In genomic region chr2:68379184-68379708, GRCh38 we compare ENCODE assay signal across 12 cellular contexts. TPM values are rescaled to one million over a fixed set of nuclear protein-coding genes. Genes with fewer than 3 reads are reported as not detected.
DNase-seq lines count a peak whose midpoint lies in the region; ATAC-seq and TF ChIP-seq lines count a peak whose summit lies in the region.
"Had no signal": no experiment of that assay in that cellular context is flagged by ENCODE, and none has a peak within 500 bp of the region (broad histone marks: within the 10 kb centered on the region; RNA-seq: fewer than 3 reads in every experiment).

No MANE protein-coding gene starts in this region.

- H3K36me3 Mint-ChIP-seq in IgD-negative memory B cell (peaks cover 12% of the 10 kb centered on the region), memory B cell (peaks cover 43% of the 10 kb centered on the region), Caco-2 (ENCODE audit: insufficient read depth, unreplicated experiment) (no peaks in the 10 kb centered on the region)

- H2BK5ac ChIP-seq in trophoblast cell (ENCODE audit: low read depth, low read length, poor library complexity), result no peak overlapping the region

- H4K8ac ChIP-seq in trophoblast cell (ENCODE audit: low read depth, low read length), result no peak overlapping the region

- TF ChIP-seq CTCF in Caco-2 (IDR thresholded peaks at IDR 0.05; ENCODE audit: insufficient read depth in 1 of 2, low read depth in 1 of 2, low read length in 1 of 2, severe bottlenecking in 1 of 2, unreplicated experiment in 1 of 2), result no peak

- no peak overlapping the region for H2BK120ac ChIP-seq in trophoblast cell (ENCODE audit: insufficient read depth, low read length, poor library complexity)

- H3K4me2 ChIP-seq in trophoblast cell (ENCODE audit: low read length), result no peak overlapping the region

- no peak overlapping the region for H3K4ac ChIP-seq in trophoblast cell (ENCODE audit: low read depth, low read length)

- peaks cover 2% of the 10 kb centered on the region for H3K27me3 Mint-ChIP-seq in IgD-negative memory B cell
- no peaks in the 10 kb centered on the region for H3K27me3 Mint-ChIP-seq in memory B cell
- peaks cover 27% of the 10 kb centered on the region for H3K27me3 Mint-ChIP-seq in Caco-2 (ENCODE audit: insufficient read depth, unreplicated experiment)

- H3K9me3 Mint-ChIP-seq in IgD-negative memory B cell (no peaks in the 10 kb centered on the region), memory B cell (no peaks in the 10 kb centered on the region), Caco-2 (ENCODE audit: unreplicated experiment) (no peaks in the 10 kb centered on the region)

- H3K18ac ChIP-seq in trophoblast cell (ENCODE audit: low read length), result no peak overlapping the region

- H3K79me2 ChIP-seq in trophoblast cell (ENCODE audit: control insufficient read depth, insufficient read depth, low read length, poor library complexity), result no peaks in the 10 kb centered on the region

- no peak overlapping the region for H3K9ac ChIP-seq in trophoblast cell (ENCODE audit: low read length)

- CTCF ChIA-PET in Caco-2 (lab: Charles Lee), result no interaction called here

- H3K36me3 ChIP-seq in trophoblast cell (ENCODE audit: control insufficient read depth in 1 of 2, insufficient read depth in 2 of 2, low read length in 2 of 2) (no peaks in the 10 kb centered on the region), Caco-2 (ENCODE audit: control insufficient read depth, insufficient read depth, low read length) (no peaks in the 10 kb centered on the region)
- H3K36me3 ChIP-seq: Peyer's patch, WERI-Rb-1 had no signal

- peak overlapping the region; percentile 1 to 90 (median 78) for H3K4me3 Mint-ChIP-seq in IgD-negative memory B cell
- H3K4me3 Mint-ChIP-seq in memory B cell, result peak overlapping the region; percentile 37
- H3K4me3 Mint-ChIP-seq in Caco-2 (ENCODE audit: unreplicated experiment), result no peak overlapping the region

- no peak overlapping the region for H3K14ac ChIP-seq in trophoblast cell (ENCODE audit: low read length)

- H2AK5ac ChIP-seq in trophoblast cell (ENCODE audit: low read length), result no peak overlapping the region

- H3K4me1 ChIP-seq in trophoblast cell (ENCODE audit: control insufficient read depth in 1 of 2, insufficient read depth in 2 of 2, low read length in 2 of 2), result no peaks in the 10 kb centered on the region
- H3K4me1 ChIP-seq in Caco-2, result no peaks in the 10 kb centered on the region

- WGBS in trophoblast cell (ENCODE audit: extremely low coverage, insufficient coverage, insufficient read length), result 100% methylated on average over 1 of the region's 4 CpGs

- no peak overlapping the region for H3K23ac ChIP-seq in trophoblast cell (ENCODE audit: low read length)

- no peak for DNase-seq in memory B cell (ENCODE audit: low spot score in 2 of 2)
- no peak for DNase-seq in trophoblast cell
- DNase-seq in Right ventricle myocardium inferior (ENCODE audit: missing footprints), result no peak
- no peak for DNase-seq in Caco-2
- DNase-seq: NCI-H187, Peyer's patch, WERI-Rb-1 had no signal

- H3K4me1 Mint-ChIP-seq in IgD-negative memory B cell (peaks cover 58 to 71% (median 61%) of the 10 kb centered on the region in 3 donors), memory B cell (peaks cover 65% of the 10 kb centered on the region), Caco-2 (ENCODE audit: low read depth, unreplicated experiment) (no peaks in the 10 kb centered on the region)

- H3K27me3 ChIP-seq in trophoblast cell (ENCODE audit: insufficient read depth, low read length) (no peaks in the 10 kb centered on the region), Caco-2 (replicated peaks; ENCODE audit: control insufficient read depth, insufficient read depth, low read length) (no peaks in the 10 kb centered on the region; the same call in 1 of the 2 replicates)
- H3K27me3 ChIP-seq: Peyer's patch had no signal

- H3K27ac Mint-ChIP-seq in IgD-negative memory B cell, result peak overlapping the region; percentile 46 to 98 (median 74)
- peak overlapping the region; percentile 91 for H3K27ac Mint-ChIP-seq in memory B cell
- no peak overlapping the region for H3K27ac Mint-ChIP-seq in Caco-2 (ENCODE audit: unreplicated experiment)

- H3K9me3 ChIP-seq in trophoblast cell (ENCODE audit: insufficient read depth, low read depth, low read length) (no peaks in the 10 kb centered on the region), Caco-2 (no peaks in the 10 kb centered on the region)
- H3K9me3 ChIP-seq: Peyer's patch had no signal

- no peak overlapping the region for H4K12ac ChIP-seq in trophoblast cell (ENCODE audit: low read depth, low read length)

- H4K91ac ChIP-seq in trophoblast cell (ENCODE audit: low read depth, low read length), result no peak overlapping the region

- ATAC-seq in GM18511 (IDR thresholded peaks at IDR 0.05; ENCODE audit: unreplicated experiment), result peak; percentile 67
- peak; percentile 58 for ATAC-seq in GM19395 (IDR thresholded peaks at IDR 0.05; ENCODE audit: unreplicated experiment)
- ATAC-seq in memory B cell (ENCODE audit: low read depth), result no peak
- no peak for ATAC-seq in Right ventricle myocardium inferior

- POLR2A ChIA-PET in Caco-2 (lab: Charles Lee), result no interaction called here

- no peak overlapping the region for H3K4me3 ChIP-seq in trophoblast cell (ENCODE audit: low read depth, low read length)
- H3K4me3 ChIP-seq in Caco-2 (ENCODE audit: low read depth, low read length), result no peak overlapping the region
- H3K4me3 ChIP-seq: Peyer's patch had no signal

- no peaks in the 10 kb centered on the region for H3K79me1 ChIP-seq in trophoblast cell (ENCODE audit: low read length)

- no TSS peak for BruUV-seq in Caco-2 (replicated peaks; lab: Mats Ljungman, UMichigan)

- intact Hi-C loops in Right ventricle myocardium inferior (cut with DNase I), result no loop called here
- intact Hi-C loops in Caco-2 (cut with micrococcal nuclease; ENCODE audit: unreplicated experiment), result no loop called here

- H3K27ac ChIP-seq in trophoblast cell (ENCODE audit: low read depth, low read length), result no peak overlapping the region
- H3K27ac ChIP-seq: Peyer's patch, WERI-Rb-1 had no signal

- no peak overlapping the region for H2AFZ ChIP-seq in trophoblast cell (ENCODE audit: insufficient read depth, low read length, poor library complexity)

- H2BK12ac ChIP-seq in trophoblast cell (ENCODE audit: low read length), result no peak overlapping the region

RNA-seq across cellular contexts. Expression of gene PLEK, which starts 14.2 kb away (rescaled TPM):
- polyA plus RNA-seq in IgD-negative memory B cell, result 110 TPM
- 0.36 and 0.42 TPM in 2 replicates for polyA plus RNA-seq in trophoblast cell (2013)
- total RNA-seq in Right ventricle myocardium inferior (7.2 TPM), Caco-2 (2022) (not detected in 2 replicates)
- total RNA-seq: astrocyte, epithelial cell of proximal tubule had no signal

RNA-seq across cellular contexts. Expression of gene CNRIP1, which starts 59.5 kb away (rescaled TPM):
- polyA plus RNA-seq in IgD-negative memory B cell, result not detected
- 1.0 and 1.3 TPM in 2 replicates for polyA plus RNA-seq in trophoblast cell (2013)
- total RNA-seq in Right ventricle myocardium inferior (12.5 TPM), Caco-2 (2022) (not detected in 2 replicates)

Comparison
In these comparisons a context has a peak if more than half of its experiments do, and no peak if none do; other contexts are left out.
1. ATAC-seq: peak in GM18511 (single experiment) and GM19395 (single experiment); none in memory B cell (single experiment) and Right ventricle myocardium inferior (single experiment).
2. RNA of gene CNRIP1, which starts 59.5 kb away (total RNA-seq): 12.5 TPM in Right ventricle myocardium inferior (single experiment); not detected in Caco-2; every median in the first group is over 10 times any median in the second.